In the genomic region with DNA sequence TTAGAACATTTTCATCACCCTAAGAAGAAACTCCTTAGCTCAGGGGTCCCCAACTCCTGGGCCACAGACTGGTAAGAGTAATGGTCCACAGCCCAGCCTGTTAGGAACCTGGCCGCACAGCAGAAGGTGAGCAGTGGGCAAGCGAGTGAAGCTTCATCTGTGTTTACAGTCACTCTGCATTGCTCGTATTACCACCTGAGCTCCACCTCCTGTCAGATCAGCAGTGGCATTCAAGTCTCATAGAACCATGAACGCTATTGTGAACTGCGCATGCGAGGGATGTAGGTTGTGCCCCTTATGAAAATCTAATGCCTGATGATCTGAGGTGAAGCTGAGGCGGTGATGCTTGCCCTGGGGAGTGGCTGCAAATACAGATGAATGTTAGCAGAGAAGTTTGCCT, we compare ENCODE assay signal across 29 cellular contexts.
"Had no signal": no experiment of that assay in that cellular context is flagged by ENCODE, and none has a peak within 500 bp of the region (broad histone marks: within the 10 kb centered on the region; RNA-seq: fewer than 3 reads in every experiment).

No MANE protein-coding gene starts in this region.

- H3K27me3 ChIP-seq: colonic mucosa, dorsolateral prefrontal cortex, esophagus muscularis mucosa, esophagus squamous epithelium, foreskin keratinocyte, gastrocnemius medialis, gastroesophageal sphincter, heart left ventricle, heart right ventricle had no signal

- H3K4me1 ChIP-seq: colonic mucosa, gastrocnemius medialis, heart right ventricle had no signal

- H3K9me3 ChIP-seq: colonic mucosa, esophagus muscularis mucosa, esophagus squamous epithelium, gastrocnemius medialis, gastroesophageal sphincter, heart left ventricle, heart right ventricle had no signal

- H3K36me3 ChIP-seq: colonic mucosa, esophagus muscularis mucosa, esophagus squamous epithelium, gastrocnemius medialis, gastroesophageal sphincter, heart left ventricle, heart right ventricle had no signal

- FAIRE-seq: colon, endometrium, endothelial cell of umbilical vein, frontal cortex had no signal

- H3K27ac Mint-ChIP-seq: dendritic cell treated with granulocyte-macrophage colony-stimulating factor and Interleukin-4, amounts not matched to agents 40 ng/mL and 50 ng/mL, for 4 days; endodermal cell had no signal

- ATAC-seq: effector memory CD8-positive, alpha-beta T cell; esophagus mucosa; foreskin keratinocyte; gastrocnemius medialis; gastroesophageal sphincter; heart left ventricle; heart right ventricle had no signal

- DNase-seq: colonic mucosa; cortex of kidney; dermis blood vessel endothelial cell; dorsolateral prefrontal cortex; effector CD4-positive, alpha-beta T cell; effector CD8-positive, alpha-beta T cell; effector memory CD4-positive, alpha-beta T cell; effector memory CD8-positive, alpha-beta T cell; endodermal cell; erythroblast; esophagus squamous epithelium; foreskin fibroblast; foreskin keratinocyte; foreskin melanocyte; gastrocnemius medialis; glutamatergic neuron; head of caudate nucleus; heart left ventricle; heart right ventricle had no signal

- H3K4me3 ChIP-seq: colonic mucosa, coronary artery, dorsolateral prefrontal cortex, esophagus muscularis mucosa, esophagus squamous epithelium, gastrocnemius medialis, gastroesophageal sphincter, heart left ventricle, heart right ventricle had no signal

- H3K27ac ChIP-seq: colonic mucosa, coronary artery, dorsolateral prefrontal cortex, epithelial cell of prostate, esophagus muscularis mucosa, esophagus squamous epithelium, foreskin keratinocyte, gastrocnemius medialis, gastroesophageal sphincter, heart left ventricle, heart right ventricle had no signal

- H3K4me3 Mint-ChIP-seq: dendritic cell treated with granulocyte-macrophage colony-stimulating factor and Interleukin-4, amounts not matched to agents 40 ng/mL and 50 ng/mL, for 4 days; effector memory CD8-positive, alpha-beta T cell; endodermal cell had no signal

- H3K4me1 Mint-ChIP-seq: endodermal cell had no signal
